ENCODE assay signal across 10 cellular contexts in the genomic region with DNA sequence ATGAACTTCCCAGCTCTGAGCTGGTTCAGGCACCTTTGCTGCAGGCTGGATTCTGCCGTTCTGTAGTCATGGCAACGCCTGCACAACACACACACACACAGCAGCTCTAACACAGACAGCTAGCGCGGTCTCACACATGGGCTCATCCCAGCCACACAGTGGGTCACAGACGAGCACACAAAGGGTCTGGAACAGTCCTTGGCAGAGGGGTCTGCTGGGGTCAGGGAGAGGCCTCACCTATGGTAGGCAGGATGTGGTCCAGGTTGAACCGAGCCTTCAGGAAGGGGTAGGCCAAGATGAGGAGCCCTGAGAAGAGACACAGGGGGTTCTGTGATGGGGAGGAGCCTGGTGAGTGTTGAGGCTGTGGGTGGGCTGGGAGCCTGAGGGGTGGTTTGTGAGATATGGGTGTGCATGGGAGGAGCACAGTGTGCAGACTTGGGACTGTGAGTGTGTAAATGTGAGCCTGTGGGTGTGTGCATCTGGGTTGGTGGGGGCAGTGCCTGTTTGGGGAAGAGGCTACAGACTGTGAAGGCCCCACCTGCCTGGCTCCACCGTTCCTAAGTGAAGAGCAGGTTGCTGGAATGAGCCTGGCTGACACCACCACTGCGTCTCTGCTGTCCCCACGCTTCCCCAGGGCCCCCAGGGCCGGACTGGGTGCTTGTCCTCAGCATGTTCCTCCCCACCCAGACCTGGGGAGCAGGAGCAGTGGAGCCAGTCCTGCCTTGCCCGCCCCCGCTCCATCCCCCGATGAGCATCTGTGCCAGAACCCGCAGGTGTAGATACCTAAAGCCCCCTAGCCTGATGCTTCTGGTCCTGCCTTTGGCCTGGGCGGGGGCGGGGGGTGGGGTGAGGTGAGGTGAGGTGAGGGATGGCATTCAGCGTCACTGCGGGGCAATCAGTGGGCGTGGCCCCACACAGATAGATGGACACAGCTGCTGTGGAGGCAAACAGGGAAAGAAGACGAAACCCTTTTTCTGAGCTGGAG. TPM values are rescaled to one million over a fixed set of nuclear protein-coding genes. Genes with fewer than 3 reads are reported as not detected.
DNase-seq lines count a peak whose midpoint lies in the region; ATAC-seq and TF ChIP-seq lines count a peak whose summit lies in the region.
"Had no signal": no experiment of that assay in that cellular context is flagged by ENCODE, and none has a peak within 500 bp of the region (broad histone marks: within the 10 kb centered on the region; RNA-seq: fewer than 3 reads in every experiment).

No MANE protein-coding gene starts in this region.

- H3K4me2 ChIP-seq in Karpas-422 (ENCODE audit: low read depth, low read length, poor library complexity, severe bottlenecking) = no peak overlapping the region

- H3K27ac ChIP-seq in Karpas-422 (ENCODE audit: low read length) = no peak overlapping the region
- H3K27ac ChIP-seq in gastroesophageal sphincter = no peak overlapping the region
- H3K27ac ChIP-seq in esophagus squamous epithelium = no peak overlapping the region
- H3K27ac ChIP-seq: cardiac muscle cell had no signal

- H3K27me3 Mint-ChIP-seq in Calu3 (ENCODE audit: unreplicated experiment) = peaks cover 74% of the 10 kb centered on the region
- H3K27me3 Mint-ChIP-seq in activated CD8-positive, alpha-beta T cell treated with anti-CD3 and anti-CD28 coated beads, Interleukin-2, amount 10 ng/mL, durations not matched to agents 7 days and 5 days (ENCODE audit: low read depth) = peaks cover 16% of the 10 kb centered on the region
- H3K27me3 Mint-ChIP-seq in stimulated activated naive CD8-positive, alpha-beta T cell treated with anti-CD3 and anti-CD28 coated beads, Interleukin-15, Interleukin-2, amounts not matched to agents 100 ng/mL and 50 ng/mL, for 24 hours = peaks cover 22% of the 10 kb centered on the region

- no peaks in the 10 kb centered on the region for H4K20me1 ChIP-seq in Karpas-422 (ENCODE audit: insufficient read depth, low read depth, low read length)

- H3K9me2 ChIP-seq in Karpas-422 (replicated peaks; ENCODE audit: insufficient read depth, low read length) = no peaks in the 10 kb centered on the region

- TF ChIP-seq POLR2A in gastroesophageal sphincter (IDR thresholded peaks at IDR 0.05) (no peak), esophagus squamous epithelium (IDR thresholded peaks at IDR 0.05) (no peak)

- CTCF ChIA-PET in Calu3 (lab: Charles Lee) = interaction anchor here (0.7 to 1.2 kb wide), 3 partner anchors 12 to 103 kb away, joined by 3 to 10 read pairs (median 3); no protein-coding TSS in a partner anchor
- CTCF ChIA-PET in activated CD8-positive, alpha-beta T cell treated with anti-CD3 and anti-CD28 coated beads, Interleukin-2, amount 10 ng/mL, durations not matched to agents 7 days and 5 days (lab: Charles Lee) = interaction anchor here (0.8 to 2.1 kb wide), 10 partner anchors 14 to 175 kb away, joined by 3 to 8 read pairs (median 5); no protein-coding TSS in a partner anchor

- no TSS peak for BruUV-seq in Calu3 (replicated peaks; lab: Mats Ljungman, UMichigan)

- WGBS in gastroesophageal sphincter (ENCODE audit: low coverage in 1 of 2), 2 donors = 24 to 60% methylated on average over 2 to 5 of the region's 20 CpGs
- WGBS in esophagus squamous epithelium, 2 donors = 4 to 43% methylated on average over 4 to 5 of the region's 20 CpGs

- TF ChIP-seq EP300 in gastroesophageal sphincter (IDR thresholded peaks at IDR 0.05) = no peak

- intact Hi-C loops in Calu3 (cut with micrococcal nuclease; ENCODE audit: unreplicated experiment) = no loop called here
- intact Hi-C loops in esophagus squamous epithelium (cut with DNase I) = no loop called here

- peak; percentile 94 for ATAC-seq in activated CD8-positive, alpha-beta T cell treated with anti-CD3 and anti-CD28 coated beads, Interleukin-2, amount 10 ng/mL, durations not matched to agents 7 days and 5 days
- ATAC-seq in gastroesophageal sphincter (peak; percentile 17), HG02623 (IDR thresholded peaks at IDR 0.05; ENCODE audit: unreplicated experiment) (no peak), GM21576 (IDR thresholded peaks at IDR 0.05; ENCODE audit: unreplicated experiment) (no peak)
- ATAC-seq: HCT116 had no signal

- H3K4me1 Mint-ChIP-seq in Calu3 (ENCODE audit: low read depth, unreplicated experiment) = peaks cover 11% of the 10 kb centered on the region
- peaks cover 36% of the 10 kb centered on the region for H3K4me1 Mint-ChIP-seq in activated CD8-positive, alpha-beta T cell treated with anti-CD3 and anti-CD28 coated beads, Interleukin-2, amount 10 ng/mL, durations not matched to agents 7 days and 5 days (ENCODE audit: low read depth)
- peaks cover 10% of the 10 kb centered on the region for H3K4me1 Mint-ChIP-seq in stimulated activated naive CD8-positive, alpha-beta T cell treated with anti-CD3 and anti-CD28 coated beads, Interleukin-15, Interleukin-2, amounts not matched to agents 100 ng/mL and 50 ng/mL, for 24 hours (ENCODE audit: low read depth)

- H3K4me3 ChIP-seq in Karpas-422 (ENCODE audit: low read length) (no peak overlapping the region), gastroesophageal sphincter (no peak overlapping the region), esophagus squamous epithelium (no peak overlapping the region)
- H3K4me3 ChIP-seq: cardiac muscle cell had no signal

- H3K9ac ChIP-seq in Karpas-422 (ENCODE audit: low read length) = no peak overlapping the region

- POLR2A ChIA-PET in activated CD8-positive, alpha-beta T cell treated with anti-CD3 and anti-CD28 coated beads, Interleukin-2, amount 10 ng/mL, durations not matched to agents 7 days and 5 days (lab: Charles Lee) = interaction anchor here (2.2 kb wide), 1 partner anchor 54 kb away, joined by 9 read pairs; a partner anchor contains a TSS

- H2AFZ ChIP-seq in Karpas-422 (ENCODE audit: low read length) = no peak overlapping the region

- H3K27ac Mint-ChIP-seq in Calu3 (ENCODE audit: unreplicated experiment) = peak overlapping the region; percentile 5
- peak overlapping the region; percentile 87 for H3K27ac Mint-ChIP-seq in activated CD8-positive, alpha-beta T cell treated with anti-CD3 and anti-CD28 coated beads, Interleukin-2, amount 10 ng/mL, durations not matched to agents 7 days and 5 days
- H3K27ac Mint-ChIP-seq in stimulated activated naive CD8-positive, alpha-beta T cell treated with anti-CD3 and anti-CD28 coated beads, Interleukin-15, Interleukin-2, amounts not matched to agents 100 ng/mL and 50 ng/mL, for 24 hours = peak overlapping the region; percentile 42

- H3K4me1 ChIP-seq in Karpas-422 (ENCODE audit: low read length) = peaks cover 3% of the 10 kb centered on the region
- peaks cover 0 to 10% (median 0%) of the 10 kb centered on the region in 3 donors for H3K4me1 ChIP-seq in gastroesophageal sphincter
- H3K4me1 ChIP-seq in esophagus squamous epithelium = peaks cover 0 to 17% (median 0%) of the 10 kb centered on the region in 3 donors

- H3K4me3 Mint-ChIP-seq in Calu3 (ENCODE audit: low read depth, unreplicated experiment) = no peak overlapping the region
- H3K4me3 Mint-ChIP-seq in activated CD8-positive, alpha-beta T cell treated with anti-CD3 and anti-CD28 coated beads, Interleukin-2, amount 10 ng/mL, durations not matched to agents 7 days and 5 days = peak overlapping the region; percentile 2
- no peak overlapping the region for H3K4me3 Mint-ChIP-seq in stimulated activated naive CD8-positive, alpha-beta T cell treated with anti-CD3 and anti-CD28 coated beads, Interleukin-15, Interleukin-2, amounts not matched to agents 100 ng/mL and 50 ng/mL, for 24 hours

- H3K9me3 ChIP-seq in Karpas-422 (ENCODE audit: low read length) (no peaks in the 10 kb centered on the region), gastroesophageal sphincter (no peaks in the 10 kb centered on the region), esophagus squamous epithelium (no peaks in the 10 kb centered on the region)

- H3K79me2 ChIP-seq in Karpas-422 (ENCODE audit: low read length) = no peaks in the 10 kb centered on the region

- H3K36me3 Mint-ChIP-seq in Calu3 (ENCODE audit: insufficient read depth, unreplicated experiment) = no peaks in the 10 kb centered on the region
- H3K36me3 Mint-ChIP-seq in activated CD8-positive, alpha-beta T cell treated with anti-CD3 and anti-CD28 coated beads, Interleukin-2, amount 10 ng/mL, durations not matched to agents 7 days and 5 days (ENCODE audit: low read depth) = no peaks in the 10 kb centered on the region
- H3K36me3 Mint-ChIP-seq in stimulated activated naive CD8-positive, alpha-beta T cell treated with anti-CD3 and anti-CD28 coated beads, Interleukin-15, Interleukin-2, amounts not matched to agents 100 ng/mL and 50 ng/mL, for 24 hours (ENCODE audit: low read depth) = no peaks in the 10 kb centered on the region

- TF ChIP-seq CTCF in Calu3 (IDR thresholded peaks at IDR 0.05; ENCODE audit: unreplicated experiment) (no peak), gastroesophageal sphincter (IDR thresholded peaks at IDR 0.05) (no peak), esophagus squamous epithelium (IDR thresholded peaks at IDR 0.05) (no peak)

- no peaks in the 10 kb centered on the region for H3K9me3 Mint-ChIP-seq in Calu3 (ENCODE audit: low read depth, unreplicated experiment)
- no peaks in the 10 kb centered on the region for H3K9me3 Mint-ChIP-seq in activated CD8-positive, alpha-beta T cell treated with anti-CD3 and anti-CD28 coated beads, Interleukin-2, amount 10 ng/mL, durations not matched to agents 7 days and 5 days (ENCODE audit: insufficient read depth)
- no peaks in the 10 kb centered on the region for H3K9me3 Mint-ChIP-seq in stimulated activated naive CD8-positive, alpha-beta T cell treated with anti-CD3 and anti-CD28 coated beads, Interleukin-15, Interleukin-2, amounts not matched to agents 100 ng/mL and 50 ng/mL, for 24 hours

- H3K36me3 ChIP-seq in Karpas-422 (ENCODE audit: insufficient read depth, low read length) = no peaks in the 10 kb centered on the region
- no peaks in the 10 kb centered on the region for H3K36me3 ChIP-seq in gastroesophageal sphincter
- no peaks in the 10 kb centered on the region for H3K36me3 ChIP-seq in esophagus squamous epithelium
- H3K36me3 ChIP-seq: cardiac muscle cell had no signal

- DNase-seq in Calu3 (peak; percentile 40), Karpas-422 (peak; percentile 75), esophagus squamous epithelium (lab: John Stamatoyannopoulos, UW) (no peak)
- peak; percentile 87 for DNase-seq in activated CD8-positive, alpha-beta T cell treated with anti-CD3 and anti-CD28 coated beads, Interleukin-2, amount 10 ng/mL, durations not matched to agents 7 days and 5 days

- H3K27me3 ChIP-seq in Karpas-422 (ENCODE audit: low read length) (no peaks in the 10 kb centered on the region), gastroesophageal sphincter (peaks cover 35% of the 10 kb centered on the region), esophagus squamous epithelium (peaks cover 0 to 59% (median 0%) of the 10 kb centered on the region in 4 donors)

RNA-seq across cellular contexts. Expression of a gene that starts 1.5 kb away (rescaled TPM):
- total RNA-seq in Calu3 (2022) = not detected in 2 replicates
- total RNA-seq in Karpas-422 (2014; rRNA removed; shearing (Covaris generic); ENCODE audit: low replicate concordance) = not detected in 2 replicates
- not detected for total RNA-seq in activated CD8-positive, alpha-beta T cell treated with anti-CD3 and anti-CD28 coated beads, Interleukin-2, amount 10 ng/mL, durations not matched to agents 7 days and 5 days
- total RNA-seq in gastroesophageal sphincter = not detected
- total RNA-seq in esophagus squamous epithelium = not detected
- total RNA-seq: cardiac muscle cell had no signal

RNA-seq across cellular contexts. Expression of a gene that starts 54.1 kb away (rescaled TPM):
- total RNA-seq in Calu3 (2022) (29.6 and 32.0 TPM in 2 replicates), gastroesophageal sphincter (10 to 100 TPM; 23.0 to 42.1 (median 34.5) TPM), esophagus squamous epithelium (10 to 100 TPM; 18.2 to 33.7 (median 33.6) TPM)
- 11.2 and 14.0 TPM in 2 replicates for total RNA-seq in Karpas-422 (2014; rRNA removed; shearing (Covaris generic); ENCODE audit: low replicate concordance)
- 10 to 100 TPM; 68.9 to 72.3 TPM for total RNA-seq in activated CD8-positive, alpha-beta T cell treated with anti-CD3 and anti-CD28 coated beads, Interleukin-2, amount 10 ng/mL, durations not matched to agents 7 days and 5 days

Comparison
In these comparisons a context has a peak if more than half of its experiments do, and no peak if none do; other contexts are left out.
1. H3K27ac Mint-ChIP-seq: peak in every context shown above with its lines; median percentile 87 in activated CD8-positive, alpha-beta T cell treated with anti-CD3 and anti-CD28 coated beads, Interleukin-2, amount 10 ng/mL, durations not matched to agents 7 days and 5 days; 42 in stimulated activated naive CD8-positive, alpha-beta T cell treated with anti-CD3 and anti-CD28 coated beads, Interleukin-15, Interleukin-2, amounts not matched to agents 100 ng/mL and 50 ng/mL, for 24 hours; 5 in Calu3.
2. ATAC-seq: peak in activated CD8-positive, alpha-beta T cell treated with anti-CD3 and anti-CD28 coated beads, Interleukin-2, amount 10 ng/mL, durations not matched to agents 7 days and 5 days (single experiment) and gastroesophageal sphincter (single experiment); none in HG02623 (single experiment) and GM21576 (single experiment).